ENCODE assay signal across 1 cellular context in genomic region chr2:62305421-62306176, GRCh38.
A peak's percentile ranks its signal among the peaks of the same experiment; 100 is the strongest.
TF ChIP-seq lines count a peak whose summit lies in the region.

No MANE protein-coding gene starts in this region.

TF ChIP-seq in GM12878, 131 proteins besides CTCF, POLR2A, EP300 and RAD21 (continued from another document):
- no peak for TF ChIP-seq PKNOX1 (IDR thresholded peaks at IDR 0.05)
- TF ChIP-seq ZBTB33 (IDR thresholded peaks at IDR 0.05) = no peak
- TF ChIP-seq ASH2L (IDR thresholded peaks at IDR 0.05; ENCODE audit: borderline replicate concordance, low read depth) = no peak
- no peak for TF ChIP-seq IRF3 (IDR thresholded peaks at IDR 0.05)
- TF ChIP-seq NFIC (IDR thresholded peaks at IDR 0.05; ENCODE audit: low read depth, low read length) = no peak
- TF ChIP-seq NR2F1 (conservative IDR thresholded peaks at IDR 0.05) = peak; percentile 81
- no peak for TF ChIP-seq TAF1 (IDR thresholded peaks at IDR 0.05; ENCODE audit: borderline replicate concordance, low read depth, low read length)
- TF ChIP-seq IRF5 (IDR thresholded peaks at IDR 0.05; ENCODE audit: borderline replicate concordance) = no peak
- TF ChIP-seq SPI1 (IDR thresholded peaks at IDR 0.05; ENCODE audit: borderline replicate concordance, insufficient read depth, low read depth, low read length) = no peak
- no peak for TF ChIP-seq JUND (IDR thresholded peaks at IDR 0.05; ENCODE audit: low read depth, low read length)
- no peak for TF ChIP-seq RBBP5 (conservative IDR thresholded peaks at IDR 0.05)
- TF ChIP-seq ESRRA (IDR thresholded peaks at IDR 0.05; ENCODE audit: low read length) = no peak
- TF ChIP-seq MAX (IDR thresholded peaks at IDR 0.05; ENCODE audit: low read depth, low read length) = no peak
- peak; percentile 91 for TF ChIP-seq EED (IDR thresholded peaks at IDR 0.05; ENCODE audit: low read depth)
